In genomic region chr2:18428516-18428915, GRCh38 we compare ENCODE assay signal across 35 cellular contexts.
"Had no signal": no experiment of that assay in that cellular context is flagged by ENCODE, and none has a peak within 500 bp of the region (broad histone marks: within the 10 kb centered on the region; RNA-seq: fewer than 3 reads in every experiment).

No MANE protein-coding gene starts in this region.

- H3K36me3 ChIP-seq: MG63 had no signal

- H3K4me3 ChIP-seq: MG63 had no signal

- H3K27me3 ChIP-seq: MG63 had no signal

- H3K9me3 ChIP-seq: MG63 had no signal

- DNase-seq: Karpas-422, Kasumi-1, MG63, MM.1S, MV-4-11, NCI-H1048, NCI-H1092, NCI-H1092 treated with DMSO at 0.1 percent for 48 hours, NCI-H1105, NCI-H1105 treated with DMSO at 0.1 percent for 48 hours, NCI-H1417, NCI-H1417 treated with DMSO at 0.1 percent for 48 hours, NCI-H1436, NCI-H1436 treated with DMSO at 0.1 percent for 48 hours, NCI-H146, NCI-H1694, NCI-H1694 treated with DMSO at 0.1 percent for 48 hours, NCI-H187, NCI-H187 treated with DMSO at 0.1 percent for 48 hours, NCI-H1930, NCI-H2029, NCI-H2029 treated with DMSO at 0.1 percent for 48 hours, NCI-H2081, NCI-H2081 treated with DMSO at 0.1 percent for 48 hours, NCI-H2107, NCI-H2171, NCI-H2171 treated with DMSO at 0.1 percent for 48 hours, NCI-H2227 treated with DMSO at 0.1 percent for 48 hours, NCI-H226, NCI-H345, NCI-H446, NCI-H446 treated with DMSO at 0.1 percent for 48 hours, NCI-H510A, NCI-H510A treated with DMSO at 0.1 percent for 48 hours, NCI-H524 had no signal
